Comparison of ENCODE assay signal across 2 cellular contexts in genomic region chr16:16204543-16204942, GRCh38. TPM values are rescaled to one million over a fixed set of nuclear protein-coding genes. Genes with fewer than 3 reads are reported as not detected.
"Had no signal": no experiment of that assay in that cellular context is flagged by ENCODE, and none has a peak within 500 bp of the region (broad histone marks: within the 10 kb centered on the region; RNA-seq: fewer than 3 reads in every experiment).

No MANE protein-coding gene starts in this region.

RNA-seq across cellular contexts. Expression of gene ABCC6, which starts 18.8 kb away (rescaled TPM):
- total RNA-seq: bronchial epithelial cell, SJSA1 had no signal
